ENCODE assay signal across 18 cellular contexts in the genomic region with DNA sequence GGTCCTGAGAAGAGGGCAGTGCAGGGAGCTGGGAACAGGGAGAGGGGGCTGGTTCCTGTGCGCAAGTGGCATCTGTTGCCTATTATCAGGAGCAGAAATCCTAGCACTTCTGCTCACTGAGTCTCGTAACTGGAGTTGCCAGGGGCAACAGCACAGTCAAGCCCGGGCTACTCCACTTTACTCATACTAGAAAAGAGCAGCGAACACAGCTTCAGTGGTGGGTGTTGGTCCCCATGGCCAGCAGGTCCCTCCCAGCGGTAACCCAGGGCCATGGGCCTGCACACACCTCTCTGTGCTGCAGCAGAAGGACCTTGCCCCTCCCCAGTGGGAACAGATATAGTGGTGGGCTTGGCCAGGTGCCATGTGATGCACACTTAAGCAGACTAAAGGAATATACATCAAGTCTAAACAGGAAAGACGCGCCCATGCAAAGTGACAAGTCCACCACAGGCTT. TPM values are rescaled to one million over a fixed set of nuclear protein-coding genes. Genes with fewer than 3 reads are reported as not detected.
A peak's percentile ranks its signal among the peaks of the same experiment; 100 is the strongest.
DNase-seq lines count a peak whose midpoint lies in the region; ATAC-seq and TF ChIP-seq lines count a peak whose summit lies in the region.
"Had no signal": no experiment of that assay in that cellular context is flagged by ENCODE, and none has a peak within 500 bp of the region (broad histone marks: within the 10 kb centered on the region; RNA-seq: fewer than 3 reads in every experiment).

No MANE protein-coding gene starts in this region.

- WGBS in hepatocyte (ENCODE audit: low lambda C conversion rate, missing lambda C conversion rate) = 62% methylated on average over 7 of the region's 7 CpGs

- no peaks in the 10 kb centered on the region for H4K20me1 ChIP-seq in hepatocyte (ENCODE audit: insufficient read depth, poor library complexity, severe bottlenecking)

- H3K36me3 Mint-ChIP-seq in HFFc6 (ENCODE audit: low read depth) (peaks cover 8% of the 10 kb centered on the region), CD14-positive monocyte (peaks cover 60 to 67% of the 10 kb centered on the region in 2 donors)
- H3K36me3 Mint-ChIP-seq in activated naive CD4-positive, alpha-beta T cell treated with anti-CD3 and anti-CD28 coated beads, Interleukin-2, amount 50 U/mL, for 72 hours = peaks cover 0 to 23% of the 10 kb centered on the region in 2 donors

- peak; percentile 45 for DNase-seq in D341Med (ENCODE audit: low spot score)
- peak; percentile 10 for DNase-seq in HFFc6
- DNase-seq in RWPE2 (ENCODE audit: low spot score) = no peak
- DNase-seq in hepatocyte (ENCODE audit: low spot score) = peak; percentile 44
- DNase-seq in activated naive CD4-positive, alpha-beta T cell treated with anti-CD3 and anti-CD28 coated beads, Interleukin-2, amount 50 U/mL, for 72 hours (ENCODE audit: low spot score in 2 of 2) = no peak
- no peak for DNase-seq in CD14-positive monocyte (ENCODE audit: low spot score)
- DNase-seq in HuH-7 (ENCODE audit: low spot score) = no peak
- DNase-seq: activated CD4-positive, alpha-beta T cell treated with anti-CD3 and anti-CD28 coated beads, Interleukin-2, amount 10 ng/mL, durations not matched to agents 24 days and 14 days; activated T-cell treated with anti-CD3 and anti-CD28 coated beads, Interleukin-2, amount 50 U/mL, for 24 hours; C1 segment of cervical spinal cord; GDM1; KG1; NCI-H2081 treated with DMSO at 0.1 percent for 48 hours; right lobe of liver; stimulated activated CD4-positive, alpha-beta T cell treated with anti-CD3 and anti-CD28 coated beads, Interleukin-4, amount 100 ng/mL, for 1 hour had no signal

- H3K4me1 Mint-ChIP-seq in HFFc6 (ENCODE audit: low read depth) (peaks cover 25% of the 10 kb centered on the region), CD14-positive monocyte (peaks cover 8% of the 10 kb centered on the region)

- H3K27me3 Mint-ChIP-seq in HFFc6 (ENCODE audit: insufficient read depth) (no peaks in the 10 kb centered on the region; the same call in 1 of the 2 replicates), CD14-positive monocyte (ENCODE audit: low read depth in 3 of 3) (peaks cover 2% of the 10 kb centered on the region in 3 donors)
- H3K27me3 Mint-ChIP-seq: activated T-cell treated with anti-CD3 and anti-CD28 coated beads, Interleukin-2, amount 50 U/mL, for 24 hours had no signal

- H3K4me3 Mint-ChIP-seq in HFFc6 (no peak overlapping the region), CD14-positive monocyte (no peak overlapping the region)
- H3K4me3 Mint-ChIP-seq: activated CD4-positive, alpha-beta T cell treated with anti-CD3 and anti-CD28 coated beads, Interleukin-2, amount 10 ng/mL, durations not matched to agents 24 days and 14 days; activated T-cell treated with anti-CD3 and anti-CD28 coated beads, Interleukin-2, amount 50 U/mL, for 24 hours; neural crest cell had no signal

- H2AFZ ChIP-seq in hepatocyte = no peak overlapping the region

- H3K27ac ChIP-seq in RWPE2 (ENCODE audit: poor library complexity, severe bottlenecking) (no peak overlapping the region), hepatocyte (peak overlapping the region; percentile 46)
- H3K27ac ChIP-seq: right lobe of liver had no signal

- no peak for TF ChIP-seq CTCF in HFFc6 (IDR thresholded peaks at IDR 0.05)
- TF ChIP-seq CTCF in RWPE2 (IDR thresholded peaks at IDR 0.05; ENCODE audit: poor library complexity, severe bottlenecking) = no peak
- TF ChIP-seq CTCF in hepatocyte (IDR thresholded peaks at IDR 0.05; ENCODE audit: poor library complexity) = no peak
- TF ChIP-seq CTCF in CD14-positive monocyte (IDR thresholded peaks at IDR 0.05) = no peak

- peak; percentile 20; the same call in 1 of the 3 replicates for ATAC-seq in RWPE2 (ENCODE audit: low read depth)
- ATAC-seq in activated naive CD4-positive, alpha-beta T cell treated with anti-CD3 and anti-CD28 coated beads, Interleukin-2, amount 50 U/mL, for 72 hours = no peak
- ATAC-seq: right lobe of liver had no signal

- no peaks in the 10 kb centered on the region for H3K9me3 Mint-ChIP-seq in HFFc6
- H3K9me3 Mint-ChIP-seq in activated naive CD4-positive, alpha-beta T cell treated with anti-CD3 and anti-CD28 coated beads, Interleukin-2, amount 50 U/mL, for 72 hours = no peaks in the 10 kb centered on the region
- H3K9me3 Mint-ChIP-seq in CD14-positive monocyte = peaks cover 0 to 3% (median 0%) of the 10 kb centered on the region in 7 donors
- H3K9me3 Mint-ChIP-seq: activated CD4-positive, alpha-beta T cell treated with anti-CD3 and anti-CD28 coated beads, Interleukin-2, amount 10 ng/mL, durations not matched to agents 24 days and 14 days; activated T-cell treated with anti-CD3 and anti-CD28 coated beads, Interleukin-2, amount 50 U/mL, for 24 hours; neural crest cell had no signal

- H3K27ac Mint-ChIP-seq in HFFc6 (no peak overlapping the region), CD14-positive monocyte (peak overlapping the region in 1 of 7 donors; percentile 17)
- H3K27ac Mint-ChIP-seq in activated naive CD4-positive, alpha-beta T cell treated with anti-CD3 and anti-CD28 coated beads, Interleukin-2, amount 50 U/mL, for 72 hours = peak overlapping the region in 1 of 2 donors; percentile 76
- H3K27ac Mint-ChIP-seq: activated CD4-positive, alpha-beta T cell treated with anti-CD3 and anti-CD28 coated beads, Interleukin-2, amount 10 ng/mL, durations not matched to agents 24 days and 14 days; activated T-cell treated with anti-CD3 and anti-CD28 coated beads, Interleukin-2, amount 50 U/mL, for 24 hours had no signal

- H3K4me2 ChIP-seq in hepatocyte = peak overlapping the region; percentile 16

- no peaks in the 10 kb centered on the region for H3K9me2 ChIP-seq in hepatocyte (replicated peaks; ENCODE audit: insufficient read depth)

- peaks cover 9% of the 10 kb centered on the region for H3K36me3 ChIP-seq in RWPE2 (ENCODE audit: low read depth)
- H3K36me3 ChIP-seq in hepatocyte (replicated peaks; ENCODE audit: insufficient read depth, low read depth) = no peaks in the 10 kb centered on the region
- H3K36me3 ChIP-seq: right lobe of liver had no signal

- H3K4me1 ChIP-seq in RWPE2 (ENCODE audit: insufficient read depth, poor library complexity, severe bottlenecking) (peaks cover 9% of the 10 kb centered on the region), hepatocyte (ENCODE audit: insufficient read depth) (peaks cover 15% of the 10 kb centered on the region)

- H3K9me3 ChIP-seq in RWPE2 (ENCODE audit: severe bottlenecking) (no peaks in the 10 kb centered on the region), hepatocyte (ENCODE audit: low read depth) (no peaks in the 10 kb centered on the region)
- H3K9me3 ChIP-seq: right lobe of liver had no signal

- no peaks in the 10 kb centered on the region for H3K27me3 ChIP-seq in RWPE2 (ENCODE audit: insufficient read depth, poor library complexity, severe bottlenecking)
- H3K27me3 ChIP-seq in hepatocyte = no peaks in the 10 kb centered on the region
- H3K27me3 ChIP-seq: right lobe of liver had no signal

- H3K4me3 ChIP-seq in RWPE2 (ENCODE audit: severe bottlenecking) (no peak overlapping the region), hepatocyte (no peak overlapping the region)
- H3K4me3 ChIP-seq: lung, right lobe of liver had no signal

- no peaks in the 10 kb centered on the region for H3K79me2 ChIP-seq in hepatocyte

- intact Hi-C loops in CD14-positive monocyte (cut with micrococcal nuclease) = loop anchor here in 1 of 2 donors (10.0 kb wide), 1 partner anchor 131 kb away; no protein-coding TSS in a partner anchor

RNA-seq across cellular contexts. Expression of a gene that starts 8.5 kb away (rescaled TPM):
- total RNA-seq in HFFc6 (2021; fragmentation: NEBNext Ultra II Directional; extraction: Animal tissue kit (Norgen Biotek cat#: 25700)) = 10 to 100 TPM; 50.7 to 56.3 (median 52.8) TPM
- total RNA-seq in hepatocyte = 26.9 and 33.5 TPM in 2 replicates
- polyA plus RNA-seq in hepatocyte = 49.2 and 60.1 TPM in 2 replicates
- 100 to 1,000 TPM; 114 to 129 TPM for total RNA-seq in activated naive CD4-positive, alpha-beta T cell treated with anti-CD3 and anti-CD28 coated beads, Interleukin-2, amount 50 U/mL, for 72 hours
- 10 to 100 TPM; 21.4 to 26.6 TPM for polyA plus RNA-seq in CD14-positive monocyte

RNA-seq across cellular contexts. Expression of a gene that starts 25.5 kb away (rescaled TPM):
- total RNA-seq in HFFc6 (2021; fragmentation: NEBNext Ultra II Directional; extraction: Animal tissue kit (Norgen Biotek cat#: 25700)) = not detected
- 0.16 and 0.60 TPM in 2 replicates for total RNA-seq in hepatocyte
- polyA plus RNA-seq in hepatocyte (0.55 and 1.1 TPM in 2 replicates), CD14-positive monocyte (not detected)
- total RNA-seq in activated naive CD4-positive, alpha-beta T cell treated with anti-CD3 and anti-CD28 coated beads, Interleukin-2, amount 50 U/mL, for 72 hours = not detected
- total RNA-seq: activated CD4-positive, alpha-beta T cell treated with anti-CD3 and anti-CD28 coated beads, Interleukin-2, amount 10 ng/mL, durations not matched to agents 24 days and 14 days; neural crest cell; RPMI7951 had no signal

RNA-seq across cellular contexts. Expression of a gene that starts 26.6 kb away (rescaled TPM):
- total RNA-seq in HFFc6 (2021; fragmentation: NEBNext Ultra II Directional; extraction: Animal tissue kit (Norgen Biotek cat#: 25700)) = not detected
- total RNA-seq in hepatocyte = 3.8 and 5.8 TPM in 2 replicates
- polyA plus RNA-seq in hepatocyte = 3.9 and 4.5 TPM in 2 replicates
- under 1 TPM in 1 of 2 donors, not detected in 1; 0.54 TPM for total RNA-seq in activated naive CD4-positive, alpha-beta T cell treated with anti-CD3 and anti-CD28 coated beads, Interleukin-2, amount 50 U/mL, for 72 hours
- polyA plus RNA-seq in CD14-positive monocyte = not detected
- total RNA-seq: activated CD4-positive, alpha-beta T cell treated with anti-CD3 and anti-CD28 coated beads, Interleukin-2, amount 10 ng/mL, durations not matched to agents 24 days and 14 days; RPMI7951 had no signal

RNA-seq across cellular contexts. Expression of a gene that starts 33.4 kb away (rescaled TPM):
- total RNA-seq in HFFc6 (2021; fragmentation: NEBNext Ultra II Directional; extraction: Animal tissue kit (Norgen Biotek cat#: 25700)) = 10 to 100 TPM; 18.9 to 29.1 (median 22.0) TPM
- total RNA-seq in hepatocyte = 35.8 and 47.5 TPM in 2 replicates
- polyA plus RNA-seq in hepatocyte (38.8 and 58.8 TPM in 2 replicates), CD14-positive monocyte (1 to 10 TPM; 3.0 to 5.8 TPM)
- total RNA-seq in activated naive CD4-positive, alpha-beta T cell treated with anti-CD3 and anti-CD28 coated beads, Interleukin-2, amount 50 U/mL, for 72 hours = 100 to 1,000 TPM in 1 of 2 donors, 10 to 100 TPM in 1; 67.8 to 115 TPM

Comparison
In these comparisons a context has a peak if more than half of its experiments do, and no peak if none do; other contexts are left out.
1. DNase-seq: peak in D341Med (single experiment), HFFc6 (single experiment) and hepatocyte (single experiment); none in RWPE2 (single experiment), activated naive CD4-positive, alpha-beta T cell treated with anti-CD3 and anti-CD28 coated beads, Interleukin-2, amount 50 U/mL, for 72 hours (0 of 2), CD14-positive monocyte (single experiment) and HuH-7 (single experiment).